In genomic region chr7:29230871-29231345, GRCh38 we compare ENCODE assay signal across 1 cellular context.
TF ChIP-seq lines count a peak whose summit lies in the region.

No MANE protein-coding gene starts in this region.

TF ChIP-seq in HepG2, 621 proteins besides CTCF, POLR2A, EP300 and RAD21 (continued from another document and continues in another):
- TF ChIP-seq THAP9 (CRISPR knock-in tag; IDR thresholded peaks at IDR 0.05; ENCODE audit: borderline replicate concordance) = no peak
- TF ChIP-seq PPARG (CRISPR knock-in tag; conservative IDR thresholded peaks at IDR 0.05) = 0 out of 2 replicates have a peak, but pooled peaks have one; percentile 30
- TF ChIP-seq ZNF605 (CRISPR knock-in tag; IDR thresholded peaks at IDR 0.05) = 0 out of 2 replicates have a peak, but pooled peaks have one; percentile 42
- TF ChIP-seq CBX2 (IDR thresholded peaks at IDR 0.05; ENCODE audit: low read depth, low read length) = no peak
- TF ChIP-seq CBX2 (CRISPR knock-in tag; IDR thresholded peaks at IDR 0.05; ENCODE audit: low read depth) = no peak
- TF ChIP-seq ZFYVE20 (CRISPR knock-in tag; IDR thresholded peaks at IDR 0.05; ENCODE audit: borderline replicate concordance, low read depth) = no peak
- peak; percentile 92; the same call in 1 of the 2 replicates for TF ChIP-seq HDAC2 (CRISPR knock-in tag; IDR thresholded peaks at IDR 0.05)
- TF ChIP-seq ZBTB3 (CRISPR knock-in tag; IDR thresholded peaks at IDR 0.05; ENCODE audit: borderline replicate concordance, low read depth) = peak; percentile 64; the same call in 1 of the 2 replicates
- TF ChIP-seq ZNF407 (CRISPR knock-in tag; IDR thresholded peaks at IDR 0.05; ENCODE audit: not compliant biosample characterization) = no peak
- no peak for TF ChIP-seq ZNF383 (CRISPR knock-in tag; IDR thresholded peaks at IDR 0.05; ENCODE audit: borderline replicate concordance)
- no peak for TF ChIP-seq ZFP37 (CRISPR knock-in tag; IDR thresholded peaks at IDR 0.05; ENCODE audit: borderline replicate concordance)
- no peak for TF ChIP-seq SRSF4 (IDR thresholded peaks at IDR 0.05; ENCODE audit: low read depth, low read length, poor library complexity, severe bottlenecking)
- 0 out of 2 replicates have a peak, but pooled peaks have one; percentile 57 for TF ChIP-seq POLR2AphosphoS2 (IDR thresholded peaks at IDR 0.05; ENCODE audit: low read depth, low read length)
- TF ChIP-seq ZNF530 (CRISPR knock-in tag; IDR thresholded peaks at IDR 0.05; ENCODE audit: low read depth) = no peak
- TF ChIP-seq MEIS1 (CRISPR knock-in tag; IDR thresholded peaks at IDR 0.05; ENCODE audit: borderline replicate concordance) = no peak
- no peak for TF ChIP-seq GTF2F1 (IDR thresholded peaks at IDR 0.05; ENCODE audit: low read length)
- no peak for TF ChIP-seq GLI4 (CRISPR knock-in tag; IDR thresholded peaks at IDR 0.05; ENCODE audit: borderline replicate concordance)
- TF ChIP-seq ZNF318 (CRISPR knock-in tag; IDR thresholded peaks at IDR 0.05) = no peak
- TF ChIP-seq UBTF (CRISPR knock-in tag; IDR thresholded peaks at IDR 0.05) = no peak
- peak; percentile 9; the same call in 1 of the 2 replicates for TF ChIP-seq ZNF652 (CRISPR knock-in tag; IDR thresholded peaks at IDR 0.05; ENCODE audit: borderline replicate concordance, low read depth)
- peak; percentile 78; the same call in 1 of the 2 replicates for TF ChIP-seq ZNF557 (CRISPR knock-in tag; IDR thresholded peaks at IDR 0.05)
- no peak for TF ChIP-seq JUND (CRISPR knock-in tag; IDR thresholded peaks at IDR 0.05)
- no peak for TF ChIP-seq ZNF790 (CRISPR knock-in tag; IDR thresholded peaks at IDR 0.05; ENCODE audit: borderline replicate concordance)
- no peak for TF ChIP-seq ZNF136 (CRISPR knock-in tag; IDR thresholded peaks at IDR 0.05; ENCODE audit: low read depth)
- TF ChIP-seq JARID2 (CRISPR knock-in tag; IDR thresholded peaks at IDR 0.05; ENCODE audit: insufficient replicate concordance) = no peak
- TF ChIP-seq HOXD1 (CRISPR knock-in tag; IDR thresholded peaks at IDR 0.05) = no peak
- TF ChIP-seq THAP7 (CRISPR knock-in tag; IDR thresholded peaks at IDR 0.05) = no peak
- no peak for TF ChIP-seq NFKB2 (CRISPR knock-in tag; IDR thresholded peaks at IDR 0.05; ENCODE audit: borderline replicate concordance)
- TF ChIP-seq EEA1 (CRISPR knock-in tag; IDR thresholded peaks at IDR 0.05; ENCODE audit: borderline replicate concordance) = no peak
- no peak for TF ChIP-seq ZNF839 (CRISPR knock-in tag; IDR thresholded peaks at IDR 0.05; ENCODE audit: borderline replicate concordance)
